ENCODE assay signal across 12 cellular contexts in the genomic region with DNA sequence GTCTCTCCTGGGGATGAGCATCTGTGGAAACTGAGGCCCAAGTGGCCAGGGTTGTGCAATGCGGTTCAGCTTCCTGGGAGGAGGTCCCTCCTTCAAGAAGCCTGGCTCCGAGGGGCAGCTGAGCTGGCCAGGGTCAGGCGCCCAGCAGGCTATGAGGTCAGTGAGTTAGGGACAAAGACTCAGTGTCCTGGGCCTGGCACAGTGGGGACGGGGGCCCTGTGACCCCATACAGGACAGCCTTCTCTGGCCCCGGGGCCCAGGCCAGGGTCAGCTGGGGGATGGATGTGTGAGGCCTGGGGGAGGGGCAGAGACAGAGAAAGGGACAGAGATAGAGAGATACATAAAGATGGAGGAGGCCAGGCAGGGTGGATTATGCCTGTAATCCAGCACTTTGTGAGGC. TPM values are rescaled to one million over a fixed set of nuclear protein-coding genes. Genes with fewer than 3 reads are reported as not detected.
DNase-seq lines count a peak whose midpoint lies in the region; ATAC-seq and TF ChIP-seq lines count a peak whose summit lies in the region.
"Had no signal": no experiment of that assay in that cellular context is flagged by ENCODE, and none has a peak within 500 bp of the region (broad histone marks: within the 10 kb centered on the region; RNA-seq: fewer than 3 reads in every experiment).

No MANE protein-coding gene starts in this region.

- no peaks in the 10 kb centered on the region for H4K20me1 ChIP-seq in SU-DHL-6 (ENCODE audit: low read depth, low read length)

- intact Hi-C loops in CD4-positive, alpha-beta T cell (cut with DNase I, micrococcal nuclease): no loop called here
- intact Hi-C loops in esophagus muscularis mucosa (cut with DNase I) (no loop called here), posterior cingulate gyrus (cut with DNase I) (no loop called here), Right ventricle myocardium superior (cut with DNase I) (no loop called here)

- H3K9ac ChIP-seq in SU-DHL-6 (ENCODE audit: low read length): peak overlapping the region; percentile 50

- CTCF ChIA-PET in CD4-positive, alpha-beta T cell (lab: Charles Lee): interaction anchor here (1.3 to 1.8 kb wide), 3 partner anchors 26 to 76 kb away, joined by 3 to 9 read pairs (median 3); a partner anchor contains a TSS

- peak overlapping the region; percentile 76 for H3K4me3 Mint-ChIP-seq in CD4-positive, alpha-beta T cell

- no peak overlapping the region for H2AFZ ChIP-seq in SU-DHL-6 (ENCODE audit: low read depth, low read length, severe bottlenecking)

- peaks cover 9% of the 10 kb centered on the region for H3K36me3 Mint-ChIP-seq in CD4-positive, alpha-beta T cell (ENCODE audit: low read depth)

- no peak overlapping the region for H3K4me3 ChIP-seq in SU-DHL-6 (ENCODE audit: insufficient read depth, low read length, poor library complexity, severe bottlenecking)
- H3K4me3 ChIP-seq in esophagus muscularis mucosa: no peak overlapping the region
- no peak overlapping the region for H3K4me3 ChIP-seq in BE2C (ENCODE audit: low read depth, low read length)

- H3K9me2 ChIP-seq in SU-DHL-6 (replicated peaks; ENCODE audit: insufficient read depth, low read length): no peaks in the 10 kb centered on the region

- H3K36me3 ChIP-seq in SU-DHL-6 (ENCODE audit: low read length) (no peaks in the 10 kb centered on the region), esophagus muscularis mucosa (no peaks in the 10 kb centered on the region), BE2C (no peaks in the 10 kb centered on the region)

- POLR2A ChIA-PET in CD4-positive, alpha-beta T cell (lab: Charles Lee): interaction anchor here (0.9 to 7.9 kb wide), 6 partner anchors 9 to 89 kb away, joined by 3 to 99 read pairs (median 20); a partner anchor contains a TSS

- no peak for TF ChIP-seq EP300 in esophagus muscularis mucosa (IDR thresholded peaks at IDR 0.05)

- peaks cover 57% of the 10 kb centered on the region for H3F3A ChIP-seq in SU-DHL-6 (ENCODE audit: insufficient read depth)

- H3K27ac ChIP-seq in CD4-positive, alpha-beta T cell (ENCODE audit: low read depth, low read length): peak overlapping the region; percentile 74
- peak overlapping the region; percentile 91 for H3K27ac ChIP-seq in SU-DHL-6 (ENCODE audit: low read depth, low read length)
- peak overlapping the region in 3 of 4 donors; percentile 5 to 41 (median 13) for H3K27ac ChIP-seq in esophagus muscularis mucosa (replicated peaks in 1 of 4)
- H3K27ac ChIP-seq: epithelial cell of prostate had no signal

- 80% methylated on average over 4 of the region's 5 CpGs for WGBS in esophagus muscularis mucosa

- ATAC-seq in CD4-positive, alpha-beta T cell (ENCODE audit: poor library complexity): no peak
- no peak for ATAC-seq in Right ventricle myocardium superior (ENCODE audit: poor library complexity)
- ATAC-seq: PC-3 had no signal

- no peaks in the 10 kb centered on the region for H3K27me3 Mint-ChIP-seq in CD4-positive, alpha-beta T cell

- no peak for DNase-seq in CD4-positive, alpha-beta T cell
- no peak for DNase-seq in esophagus muscularis mucosa (ENCODE audit: extremely low spot score)
- peak; percentile 73 to 98 (median 85) for DNase-seq in posterior cingulate gyrus
- no peak for DNase-seq in NOMO-1 treated with DMSO at 0.1 percent for 48 hours (lab: John Stamatoyannopoulos, UW; ENCODE audit: unreplicated experiment)
- DNase-seq in Right ventricle myocardium superior: no peak
- no peak for DNase-seq in NCI-H2196 treated with DMSO at 0.1 percent for 48 hours (lab: John Stamatoyannopoulos, UW; ENCODE audit: unreplicated experiment)
- no peak for DNase-seq in BE2C
- DNase-seq: Caco-2, PC-3 had no signal

- H3K4me1 Mint-ChIP-seq in CD4-positive, alpha-beta T cell (ENCODE audit: low read depth): peaks cover 70% of the 10 kb centered on the region

- peak overlapping the region; percentile 53 for H3K4me2 ChIP-seq in SU-DHL-6 (ENCODE audit: low read depth, low read length, poor library complexity, severe bottlenecking)

- H3K27ac Mint-ChIP-seq in CD4-positive, alpha-beta T cell: peak overlapping the region; percentile 98

- no peaks in the 10 kb centered on the region for H3K27me3 ChIP-seq in CD4-positive, alpha-beta T cell (ENCODE audit: control insufficient read depth, insufficient read depth, low read length)
- no peaks in the 10 kb centered on the region for H3K27me3 ChIP-seq in SU-DHL-6 (ENCODE audit: low read length)
- H3K27me3 ChIP-seq in esophagus muscularis mucosa: peaks cover 0 to 7% (median 0%) of the 10 kb centered on the region in 4 donors
- no peaks in the 10 kb centered on the region for H3K27me3 ChIP-seq in BE2C

- H3K4me1 ChIP-seq in esophagus muscularis mucosa (peaks cover 0 to 19% (median 5%) of the 10 kb centered on the region in 4 donors), BE2C (no peaks in the 10 kb centered on the region)

- H3K9me3 Mint-ChIP-seq in CD4-positive, alpha-beta T cell: no peaks in the 10 kb centered on the region

- no peak for TF ChIP-seq CTCF in CD4-positive, alpha-beta T cell (IDR thresholded peaks at IDR 0.05)
- no peak for TF ChIP-seq CTCF in SU-DHL-6 (IDR thresholded peaks at IDR 0.05; ENCODE audit: insufficient read depth, low read length, poor library complexity, severe bottlenecking)
- TF ChIP-seq CTCF in esophagus muscularis mucosa (IDR thresholded peaks at IDR 0.05): no peak
- no peak for TF ChIP-seq CTCF in BE2C (IDR thresholded peaks at IDR 0.05; ENCODE audit: low read depth, low read length)

- no peaks in the 10 kb centered on the region for H3K9me3 ChIP-seq in CD4-positive, alpha-beta T cell (ENCODE audit: control insufficient read depth, low read length)
- H3K9me3 ChIP-seq in SU-DHL-6 (ENCODE audit: insufficient read depth, low read length) (no peaks in the 10 kb centered on the region), esophagus muscularis mucosa (no peaks in the 10 kb centered on the region), BE2C (peaks cover 3% of the 10 kb centered on the region)
- H3K9me3 ChIP-seq: Caco-2 had no signal

- no peak for TF ChIP-seq POLR2A in esophagus muscularis mucosa (IDR thresholded peaks at IDR 0.05; ENCODE audit: low read depth)

- peaks cover 19% of the 10 kb centered on the region for H3K79me2 ChIP-seq in SU-DHL-6 (ENCODE audit: insufficient read depth, low read length)

RNA-seq across cellular contexts. Expression of a gene that starts 3.0 kb away (rescaled TPM):
- total RNA-seq in CD4-positive, alpha-beta T cell: 10 to 100 TPM; 20.5 to 22.5 TPM
- total RNA-seq in esophagus muscularis mucosa (1 to 10 TPM in 1 of 4 donors, under 1 TPM in 3; 0.42 to 2.0 (median 0.83) TPM), Right ventricle myocardium superior (0.75 TPM)
- not detected for polyA plus RNA-seq in BE2C (2012; ENCODE audit: insufficient read depth, insufficient read length, low read depth)
- total RNA-seq: Caco-2, PC-3 had no signal
- polyA plus RNA-seq: neural cell had no signal

RNA-seq across cellular contexts. Expression of a gene that starts 7.9 kb away (rescaled TPM):
- 10 to 100 TPM; 16.1 to 16.4 TPM for total RNA-seq in CD4-positive, alpha-beta T cell
- 1 to 10 TPM; 5.0 to 8.5 (median 6.4) TPM for total RNA-seq in esophagus muscularis mucosa
- total RNA-seq in Right ventricle myocardium superior: 4.9 TPM
- polyA plus RNA-seq in BE2C (2012; ENCODE audit: insufficient read depth, insufficient read length, low read depth): 3.7 TPM

Comparison
In these comparisons a context has a peak if more than half of its experiments do, and no peak if none do; other contexts are left out.
1. DNase-seq: peak in posterior cingulate gyrus (10 of 10); none in CD4-positive, alpha-beta T cell (0 of 10), esophagus muscularis mucosa (single experiment), NOMO-1 treated with DMSO at 0.1 percent for 48 hours (single experiment), Right ventricle myocardium superior (single experiment), NCI-H2196 treated with DMSO at 0.1 percent for 48 hours (single experiment) and BE2C (single experiment).
2. H3K27ac ChIP-seq: peak in every context shown above with its lines; median percentile 91 in SU-DHL-6; 74 in CD4-positive, alpha-beta T cell; 13 in esophagus muscularis mucosa.
3. RNA of a gene that starts 3.0 kb away (total RNA-seq): 20.5 to 22.5 TPM in CD4-positive, alpha-beta T cell; 0.42 to 2.0 TPM in esophagus muscularis mucosa and 0.75 TPM in Right ventricle myocardium superior (single experiment); every median in the first group is over 4 times any median in the second.